In genomic region chr15:55403531-55403930, GRCh38 we compare ENCODE assay signal across 9 cellular contexts. TPM values are rescaled to one million over a fixed set of nuclear protein-coding genes. Genes with fewer than 3 reads are reported as not detected.
DNase-seq lines count a peak whose midpoint lies in the region; ATAC-seq, FAIRE-seq and TF ChIP-seq lines count a peak whose summit lies in the region.
"Had no signal": no experiment of that assay in that cellular context is flagged by ENCODE, and none has a peak within 500 bp of the region (broad histone marks: within the 10 kb centered on the region; RNA-seq: fewer than 3 reads in every experiment).

No MANE protein-coding gene starts in this region.

- TF ChIP-seq RAD21 in HCT116 (IDR thresholded peaks at IDR 0.05; ENCODE audit: low read depth), result no peak

- intact Hi-C loops in CD14-positive monocyte (cut with micrococcal nuclease), result loop anchor here in 1 of 2 donors (10.0 kb wide), 2 partner anchors 79 to 179 kb away; no protein-coding TSS in a partner anchor
- intact Hi-C loops in HCT116 (cut with micrococcal nuclease), result no loop called here
- intact Hi-C loops in left colon (cut with DNase I, micrococcal nuclease), result no loop called here
- intact Hi-C loops in sciatic nerve (cut with DNase I), result no loop called here

- ATAC-seq in HCT116 (no peak), left colon (peak; percentile 16), sciatic nerve (no peak)

- no peak for FAIRE-seq in H54 (lab: Jason Lieb, UNC)

- peaks cover 0 to under 1% of the 10 kb centered on the region in 2 experiments; a peak in 2 of 4 replicates for H3K4me1 ChIP-seq in HCT116 (ENCODE audit: control insufficient read depth in 1 of 2, insufficient read depth in 2 of 2, low read length in 2 of 2)

- RAD21 ChIA-PET in HCT116 (lab: Charles Lee; ENCODE audit: low non-redundant PET in 1 of 2, low total read pairs in 2 of 2, uncharacterized antibody in 2 of 2, unreplicated experiment in 2 of 2), result no interaction called here

- H3K36me3 ChIP-seq in HCT116 (ENCODE audit: control insufficient read depth in 1 of 2, insufficient read depth in 2 of 2, low read length in 2 of 2), result no peaks in the 10 kb centered on the region

- no peaks in the 10 kb centered on the region for H3K27me3 Mint-ChIP-seq in CD14-positive monocyte (ENCODE audit: low read depth in 3 of 3)

- no peaks in the 10 kb centered on the region for H3K9me3 ChIP-seq in HCT116 (ENCODE audit: control insufficient read depth in 1 of 2, insufficient read depth in 1 of 2, low read depth in 1 of 2, low read length in 2 of 2)

- no peak overlapping the region for H2AFZ ChIP-seq in HCT116 (ENCODE audit: low read depth, low read length, poor library complexity, severe bottlenecking)

- no peaks in the 10 kb centered on the region for H3K27me3 ChIP-seq in HCT116 (ENCODE audit: insufficient read depth, low read length)

- TF ChIP-seq POLR2A in HCT116 (IDR thresholded peaks at IDR 0.05; ENCODE audit: borderline replicate concordance, extremely low read depth, insufficient read depth, insufficient read length), result no peak
- no peak for TF ChIP-seq POLR2A in H54 (IDR thresholded peaks at IDR 0.05; ENCODE audit: low read depth, low read length)

- peaks cover 77% of the 10 kb centered on the region for H3K4me1 Mint-ChIP-seq in CD14-positive monocyte

- no peaks in the 10 kb centered on the region for H3K79me2 ChIP-seq in HCT116 (ENCODE audit: insufficient read depth, low read length)

- DNase-seq in CD14-positive monocyte (ENCODE audit: low spot score) (no peak), HCT116 (ENCODE audit: low read depth, low spot score) (no peak), UCSD-AML1 (lab: John Stamatoyannopoulos, UW; ENCODE audit: unreplicated experiment) (peak; percentile 14), left colon (no peak), H54 (ENCODE audit: insufficient read length, low spot score) (no peak), sciatic nerve (ENCODE audit: low spot score) (no peak), NCI-H146 treated with DMSO at 0.1 percent for 48 hours (lab: John Stamatoyannopoulos, UW; ENCODE audit: unreplicated experiment) (no peak), NCI-H1105 treated with DMSO at 0.1 percent for 48 hours (lab: John Stamatoyannopoulos, UW) (no peak)
- DNase-seq: NCI-H2029 treated with DMSO at 0.1 percent for 48 hours had no signal

- no peaks in the 10 kb centered on the region for H3K9me3 Mint-ChIP-seq in CD14-positive monocyte

- BruUV-seq in HCT116 (replicated peaks; lab: Mats Ljungman, UMichigan), result no TSS peak

- H3K4me3 Mint-ChIP-seq in CD14-positive monocyte, result peak overlapping the region; percentile 4 to 71

- H3K9ac ChIP-seq in HCT116 (ENCODE audit: low read length), result no peak overlapping the region

- H3K27ac Mint-ChIP-seq in CD14-positive monocyte, result peak overlapping the region; percentile 74 to 93 (median 90)

- no peaks in the 10 kb centered on the region for H3K9me2 ChIP-seq in HCT116 (ENCODE audit: insufficient read depth)

- no peak for TF ChIP-seq CTCF in CD14-positive monocyte (IDR thresholded peaks at IDR 0.05)
- no peak for TF ChIP-seq CTCF in HCT116 (IDR thresholded peaks at IDR 0.05 in 2 of 3, conservative IDR thresholded peaks at IDR 0.05 in 1 of 3; ENCODE audit: borderline replicate concordance in 1 of 3, insufficient read depth in 1 of 3, low read depth in 2 of 3, low read length in 2 of 3)

- H3K4me2 ChIP-seq in HCT116 (ENCODE audit: low read length), result no peak overlapping the region

- no peak overlapping the region for H3K4me3 ChIP-seq in HCT116 (replicated peaks in 1 of 2; ENCODE audit: low read depth in 1 of 2, low read length in 2 of 2)

- H3K27ac ChIP-seq in HCT116 (ENCODE audit: low read depth, low read length), result no peak overlapping the region

- no peaks in the 10 kb centered on the region for H4K20me1 ChIP-seq in HCT116 (ENCODE audit: insufficient read depth)

- POLR2A ChIA-PET in HCT116 (lab: Charles Lee), result no interaction called here

- peaks cover 6 to 9% of the 10 kb centered on the region in 2 donors for H3K36me3 Mint-ChIP-seq in CD14-positive monocyte

- CTCF ChIA-PET in HCT116 (lab: Charles Lee), result no interaction called here

TF ChIP-seq in HCT116, 20 proteins besides CTCF, POLR2A, EP300 and RAD21:
- TF ChIP-seq SIN3A (IDR thresholded peaks at IDR 0.05; ENCODE audit: low read depth) (no peak), CEBPB (IDR thresholded peaks at IDR 0.05; ENCODE audit: low read depth) (peak; percentile 69), SP1 (IDR thresholded peaks at IDR 0.05; ENCODE audit: low read depth) (0 out of 2 replicates have a peak, but pooled peaks have one; percentile 9)

RNA-seq across cellular contexts. Expression of gene CCPG1, which starts 4.6 kb away (rescaled TPM):
- polyA plus RNA-seq in CD14-positive monocyte, result 100 to 1,000 TPM; 145 to 196 TPM
- total RNA-seq in HCT116 (2021; ENCODE audit: unreplicated experiment), result 8.5 TPM
- 7.7 and 9.5 TPM in 2 replicates for polyA plus RNA-seq in HCT116 (2012)
- 10 to 100 TPM; 45.5 to 65.6 TPM for total RNA-seq in left colon
- 90.6 TPM for total RNA-seq in sciatic nerve

RNA-seq across cellular contexts. Expression of gene PIERCE2, which starts 4.8 kb away (rescaled TPM):
- 1 to 10 TPM in 1 of 2 donors, under 1 TPM in 1; 0.61 to 1.3 TPM for polyA plus RNA-seq in CD14-positive monocyte
- total RNA-seq in HCT116 (2021; ENCODE audit: unreplicated experiment) (2.0 TPM), left colon (1 to 10 TPM; 5.3 to 5.4 TPM), sciatic nerve (0.85 TPM)
- polyA plus RNA-seq in HCT116 (2012), result 0.85 and 1.8 TPM in 2 replicates
